9 cellular contexts compared by ENCODE assay signal in genomic region chr12:52945389-52946232, GRCh38. TPM values are rescaled to one million over a fixed set of nuclear protein-coding genes. Genes with fewer than 3 reads are reported as not detected.
DNase-seq lines count a peak whose midpoint lies in the region; ATAC-seq and TF ChIP-seq lines count a peak whose summit lies in the region.
"Had no signal": no experiment of that assay in that cellular context is flagged by ENCODE, and none has a peak within 500 bp of the region (broad histone marks: within the 10 kb centered on the region; RNA-seq: fewer than 3 reads in every experiment).

No MANE protein-coding gene starts in this region.

- peaks cover 0 to 2% of the 10 kb centered on the region in 2 donors for H3K36me3 ChIP-seq in neuronal stem cell (replicated peaks in 1 of 2; ENCODE audit: control insufficient read depth in 2 of 2, insufficient read depth in 2 of 2, low read length in 2 of 2)

- H3K23ac ChIP-seq in neuronal stem cell (ENCODE audit: low read depth, low read length, poor library complexity), result no peak overlapping the region

- H3K4ac ChIP-seq in neuronal stem cell (ENCODE audit: low read length), result no peak overlapping the region

- peak overlapping the region; percentile 7 for H2BK15ac ChIP-seq in neuronal stem cell (ENCODE audit: low read length)

- TF ChIP-seq CTCF in fibroblast of pulmonary artery (IDR thresholded peaks at IDR 0.05; ENCODE audit: low read length, missing control alignments), result no peak

- no peak overlapping the region for H4K8ac ChIP-seq in neuronal stem cell (ENCODE audit: low read depth, low read length)

- H3K18ac ChIP-seq in neuronal stem cell (ENCODE audit: low read length), result peak overlapping the region; percentile 46

- no peaks in the 10 kb centered on the region for H3K79me1 ChIP-seq in neuronal stem cell (ENCODE audit: low read depth, low read length)

- WGBS in neuronal stem cell (ENCODE audit: extremely low coverage in 2 of 2, insufficient read length in 2 of 2, insufficient replicate concordance in 1 of 2), 2 donors, result no CpG with 5 or more reads among the region's 13 CpGs

- DNase-seq in EL, result peak; percentile 89
- peak; percentile 47 for DNase-seq in RPMI7951 (ENCODE audit: low read depth)
- peak; percentile 84 for DNase-seq in fibroblast of pulmonary artery (ENCODE audit: low read depth)
- DNase-seq in neuronal stem cell (ENCODE audit: low spot score), result no peak
- DNase-seq in nucleus accumbens (lab: John Stamatoyannopoulos, UW), result no peak
- DNase-seq: NCI-H2029 treated with DMSO at 0.1 percent for 48 hours had no signal

- H2BK12ac ChIP-seq in neuronal stem cell (ENCODE audit: low read length), result no peak overlapping the region

- ATAC-seq in HG03196 (IDR thresholded peaks at IDR 0.05; ENCODE audit: unreplicated experiment) (no peak), esophagus mucosa (no peak), GM18907 (IDR thresholded peaks at IDR 0.05; ENCODE audit: unreplicated experiment) (no peak)

- no peak overlapping the region for H2BK5ac ChIP-seq in neuronal stem cell (ENCODE audit: low read length)

- peaks cover 2 to 37% of the 10 kb centered on the region in 2 donors for H3K4me1 ChIP-seq in neuronal stem cell (ENCODE audit: control insufficient read depth in 2 of 2, insufficient read depth in 1 of 2, low read depth in 1 of 2, low read length in 2 of 2)

- H3K14ac ChIP-seq in neuronal stem cell (ENCODE audit: low read length), result no peak overlapping the region

- H3K27me3 ChIP-seq in neuronal stem cell (ENCODE audit: control insufficient read depth in 3 of 3, insufficient read depth in 3 of 3, low read depth in 1 of 3, low read length in 3 of 3), result peaks cover 0 to 68% (median 0%) of the 10 kb centered on the region in 3 experiments

- no peak overlapping the region for H3K9ac ChIP-seq in neuronal stem cell (ENCODE audit: low read depth, low read length, poor library complexity)

- peak overlapping the region; percentile 19 for H3K4me3 ChIP-seq in fibroblast of pulmonary artery (replicated peaks; ENCODE audit: low read depth, low read length)
- H3K4me3 ChIP-seq in neuronal stem cell (ENCODE audit: low read length in 2 of 2), result no peak overlapping the region

- H3K9me3 ChIP-seq in neuronal stem cell (replicated peaks in 1 of 2; ENCODE audit: control insufficient read depth in 2 of 2, insufficient read depth in 1 of 2, low read depth in 1 of 2, low read length in 2 of 2), result peaks cover 0 to 1% of the 10 kb centered on the region in 2 donors

- H2BK120ac ChIP-seq in neuronal stem cell (ENCODE audit: low read depth, low read length), result no peak overlapping the region

- peak overlapping the region; percentile 47 for H4K91ac ChIP-seq in neuronal stem cell (ENCODE audit: low read depth, low read length, poor library complexity)

- no peak overlapping the region for H2AK5ac ChIP-seq in neuronal stem cell (ENCODE audit: low read depth, low read length)

- H2AFZ ChIP-seq in neuronal stem cell (ENCODE audit: low read length), result peak overlapping the region; percentile 74

- H3K4me2 ChIP-seq in neuronal stem cell (ENCODE audit: insufficient read depth, low read length, poor library complexity, severe bottlenecking), result peak overlapping the region; percentile 11

- peak overlapping the region; percentile 69 for H3K27ac ChIP-seq in neuronal stem cell (replicated peaks; ENCODE audit: low read length)

RNA-seq across cellular contexts. Expression of gene KRT18, which starts 3.3 kb away (rescaled TPM):
- 75.0 and 91.8 TPM in 2 replicates for total RNA-seq in RPMI7951 (2014; rRNA removed; shearing (Covaris generic))
- polyA plus RNA-seq in neuronal stem cell (2013, experiment 1 of 2), result 80.9 TPM
- 82.5 TPM for polyA plus RNA-seq in neuronal stem cell (2013, experiment 2 of 2)
- 80.0 TPM for total RNA-seq in esophagus mucosa

RNA-seq across cellular contexts. Expression of gene KRT8, which starts 40.7 kb away (rescaled TPM):
- total RNA-seq in RPMI7951 (2014; rRNA removed; shearing (Covaris generic)), result 3.5 and 4.7 TPM in 2 replicates
- 179 TPM for polyA plus RNA-seq in neuronal stem cell (2013, experiment 1 of 2)
- polyA plus RNA-seq in neuronal stem cell (2013, experiment 2 of 2), result 174 TPM
- total RNA-seq in esophagus mucosa, result 40.1 TPM

Comparison
In these comparisons a context has a peak if more than half of its experiments do, and no peak if none do; other contexts are left out.
1. DNase-seq: peak in EL (single experiment), RPMI7951 (single experiment) and fibroblast of pulmonary artery (single experiment); none in neuronal stem cell (single experiment) and nucleus accumbens (0 of 56).